Comparison of ENCODE assay signal across 1 cellular context in the genomic region with DNA sequence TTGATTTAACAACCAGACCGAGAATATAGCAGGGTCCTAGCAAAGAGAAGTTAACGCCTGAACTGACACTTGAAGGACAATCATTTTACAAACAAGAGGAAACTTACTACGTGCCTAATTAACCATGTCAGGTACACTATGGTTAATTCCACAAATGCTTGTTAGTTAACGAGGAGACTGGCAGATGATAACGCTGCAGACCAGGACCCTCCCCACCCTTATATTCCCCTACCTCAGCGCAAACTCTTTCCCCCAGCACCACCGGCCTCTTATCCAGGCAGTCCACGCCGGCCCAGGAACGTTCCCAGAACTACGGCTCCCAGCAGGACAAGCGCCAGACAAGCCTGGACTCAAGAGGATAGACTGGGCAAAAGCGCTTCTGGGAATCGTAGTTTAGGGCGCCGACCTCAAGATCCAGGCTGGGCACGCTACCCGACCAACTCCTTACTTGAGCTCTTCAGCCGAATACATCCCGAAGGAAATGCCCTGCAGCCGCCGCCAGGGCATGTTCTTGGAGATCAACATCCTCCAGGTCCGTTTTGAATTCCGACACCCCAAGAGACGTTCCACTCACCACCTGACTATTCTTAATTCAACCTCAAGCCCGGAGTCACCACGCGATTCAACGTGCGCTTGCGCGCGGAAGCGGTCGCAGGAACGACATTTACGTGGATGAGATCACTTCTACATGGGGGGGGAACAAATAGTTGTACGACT.
TF ChIP-seq lines count a peak whose summit lies in the region.

A gene (minus strand): TSS at position 635 of the 717 bp plus-strand sequence. CDS start 110 bp downstream, at position 525.

TF ChIP-seq in A549, 52 proteins besides CTCF, POLR2A, EP300 and RAD21 (continued from another document):
- TF ChIP-seq, protein P1, sequence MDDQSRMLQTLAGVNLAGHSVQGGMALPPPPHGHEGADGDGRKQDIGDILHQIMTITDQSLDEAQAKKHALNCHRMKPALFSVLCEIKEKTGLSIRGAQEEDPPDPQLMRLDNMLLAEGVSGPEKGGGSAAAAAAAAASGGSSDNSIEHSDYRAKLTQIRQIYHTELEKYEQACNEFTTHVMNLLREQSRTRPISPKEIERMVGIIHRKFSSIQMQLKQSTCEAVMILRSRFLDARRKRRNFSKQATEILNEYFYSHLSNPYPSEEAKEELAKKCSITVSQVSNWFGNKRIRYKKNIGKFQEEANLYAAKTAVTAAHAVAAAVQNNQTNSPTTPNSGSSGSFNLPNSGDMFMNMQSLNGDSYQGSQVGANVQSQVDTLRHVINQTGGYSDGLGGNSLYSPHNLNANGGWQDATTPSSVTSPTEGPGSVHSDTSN (IDR thresholded peaks at IDR 0.05) = no peak
- peak; percentile 67; the same call in 1 of the 2 replicates for TF ChIP-seq MYC (IDR thresholded peaks at IDR 0.05; ENCODE audit: borderline replicate concordance, low read length)
- no peak for TF ChIP-seq CEBPB (IDR thresholded peaks at IDR 0.05)
